ENCODE assay signal across 10 cellular contexts in genomic region chr11:74325649-74326645, GRCh38. TPM values are rescaled to one million over a fixed set of nuclear protein-coding genes. Genes with fewer than 3 reads are reported as not detected.
DNase-seq lines count a peak whose midpoint lies in the region; TF ChIP-seq lines count a peak whose summit lies in the region.
"Had no signal": no experiment of that assay in that cellular context is flagged by ENCODE, and none has a peak within 500 bp of the region (broad histone marks: within the 10 kb centered on the region; RNA-seq: fewer than 3 reads in every experiment).

No MANE protein-coding gene starts in this region.

- in situ Hi-C loops in HAP-1 (cut with MboI; ENCODE audit: low sequenced_read_pairs), result no loop called here

- no peaks in the 10 kb centered on the region for H3K4me1 ChIP-seq in neural progenitor cell
- H3K4me1 ChIP-seq in HAP-1, result no peaks in the 10 kb centered on the region

- H3F3A ChIP-seq in neural progenitor cell (ENCODE audit: low read depth), result no peaks in the 10 kb centered on the region

- no peak overlapping the region for H3K9ac ChIP-seq in neural progenitor cell

- H3K4me3 ChIP-seq in neural progenitor cell, result no peak overlapping the region
- no peak overlapping the region for H3K4me3 ChIP-seq in HAP-1

- H3K36me3 ChIP-seq in neural progenitor cell (no peaks in the 10 kb centered on the region), HAP-1 (replicated peaks) (no peaks in the 10 kb centered on the region)

- H3K27me3 Mint-ChIP-seq in neural progenitor cell (ENCODE audit: insufficient read depth, low read depth), result peaks cover 2% of the 10 kb centered on the region

- no peaks in the 10 kb centered on the region for H3K9me3 ChIP-seq in neural progenitor cell (ENCODE audit: low read depth)
- H3K9me3 ChIP-seq in HAP-1, result no peaks in the 10 kb centered on the region; the same call in 1 of the 2 replicates

- peaks cover 1% of the 10 kb centered on the region for H3K36me3 Mint-ChIP-seq in neural progenitor cell
- H3K36me3 Mint-ChIP-seq: stimulated activated effector memory CD8-positive, alpha-beta T cell treated with anti-CD3 and anti-CD28 coated beads, Interleukin-12 subunit alpha, Interleukin-12 subunit beta, amount 100 ng/mL, for 72 hours had no signal

- no peaks in the 10 kb centered on the region for H4K20me1 ChIP-seq in neural progenitor cell (ENCODE audit: low read depth)

- no peaks in the 10 kb centered on the region for H3K79me2 ChIP-seq in neural progenitor cell (ENCODE audit: low read depth)

- H3K27ac ChIP-seq in neural progenitor cell, result no peak overlapping the region

- DNase-seq in AG08396 (ENCODE audit: low spot score) (peak; percentile 79), NCI-H446 (lab: John Stamatoyannopoulos, UW) (peak; percentile 97 to 99), fibroblast of gingiva (ENCODE audit: low read depth) (peak; percentile 93), neural progenitor cell (ENCODE audit: low spot score) (no peak), NCI-H2227 (lab: John Stamatoyannopoulos, UW; ENCODE audit: unreplicated experiment) (no peak), HAP-1 (ENCODE audit: low spot score in 2 of 2) (no peak), NOMO-1 (lab: John Stamatoyannopoulos, UW; ENCODE audit: unreplicated experiment in 2 of 2) (no peak), 8988T (no peak)
- DNase-seq: NCI-H1930 had no signal

- no peak overlapping the region for H3K4me3 Mint-ChIP-seq in neural progenitor cell
- H3K4me3 Mint-ChIP-seq: stimulated activated effector memory CD8-positive, alpha-beta T cell treated with anti-CD3 and anti-CD28 coated beads, Interleukin-12 subunit alpha, Interleukin-12 subunit beta, amount 100 ng/mL, for 72 hours had no signal

- H3K4me1 Mint-ChIP-seq in neural progenitor cell, result peaks cover 15% of the 10 kb centered on the region
- H3K4me1 Mint-ChIP-seq: stimulated activated effector memory CD8-positive, alpha-beta T cell treated with anti-CD3 and anti-CD28 coated beads, Interleukin-12 subunit alpha, Interleukin-12 subunit beta, amount 100 ng/mL, for 72 hours had no signal

- H3K9me3 Mint-ChIP-seq in neural progenitor cell, result peaks cover 5% of the 10 kb centered on the region
- H3K9me3 Mint-ChIP-seq: stimulated activated effector memory CD8-positive, alpha-beta T cell treated with anti-CD3 and anti-CD28 coated beads, Interleukin-12 subunit alpha, Interleukin-12 subunit beta, amount 100 ng/mL, for 72 hours had no signal

- no peak overlapping the region for H3K4me2 ChIP-seq in neural progenitor cell

- TF ChIP-seq CTCF in neural progenitor cell (IDR thresholded peaks at IDR 0.05), result no peak

- no peaks in the 10 kb centered on the region for H3K27me3 ChIP-seq in neural progenitor cell
- no peaks in the 10 kb centered on the region for H3K27me3 ChIP-seq in HAP-1 (ENCODE audit: low read depth)

- peak overlapping the region; percentile 43 for H3K27ac Mint-ChIP-seq in neural progenitor cell
- H3K27ac Mint-ChIP-seq: stimulated activated effector memory CD8-positive, alpha-beta T cell treated with anti-CD3 and anti-CD28 coated beads, Interleukin-12 subunit alpha, Interleukin-12 subunit beta, amount 100 ng/mL, for 72 hours had no signal

- no peak overlapping the region for H2AFZ ChIP-seq in neural progenitor cell (replicated peaks)

RNA-seq across cellular contexts. Expression of gene P4HA3, which starts 14.5 kb away (rescaled TPM):
- not detected in 2 replicates for total RNA-seq in neural progenitor cell (ENCODE audit: low replicate concordance)

Comparison
In these comparisons a context has a peak if more than half of its experiments do, and no peak if none do; other contexts are left out.
1. DNase-seq: peak in AG08396 (single experiment), NCI-H446 (2 of 2) and fibroblast of gingiva (single experiment); none in neural progenitor cell (single experiment), NCI-H2227 (single experiment), HAP-1 (0 of 2), NOMO-1 (0 of 2) and 8988T (single experiment).